ENCODE assay signal across 19 cellular contexts in genomic region chr1:207020016-207020708, GRCh38. TPM values are rescaled to one million over a fixed set of nuclear protein-coding genes. Genes with fewer than 3 reads are reported as not detected.
DNase-seq lines count a peak whose midpoint lies in the region; ATAC-seq and TF ChIP-seq lines count a peak whose summit lies in the region.
"Had no signal": no experiment of that assay in that cellular context is flagged by ENCODE, and none has a peak within 500 bp of the region (broad histone marks: within the 10 kb centered on the region; RNA-seq: fewer than 3 reads in every experiment).

No MANE protein-coding gene starts in this region.

- BruUV-seq in MCF 10A (replicated peaks; lab: Mats Ljungman, UMichigan) = TSS peak; percentile 73

- H3K27ac ChIP-seq in brain microvascular endothelial cell = no peak overlapping the region
- H3K27ac ChIP-seq: pancreas had no signal

- in situ Hi-C loops in brain microvascular endothelial cell (cut with HindIII; ENCODE audit: low pct_ligation_motif_present, low sequenced_read_pairs) = no loop called here

- H3K36me3 ChIP-seq in brain microvascular endothelial cell (replicated peaks) = no peaks in the 10 kb centered on the region

- no peak for TF ChIP-seq CTCF in MCF 10A (IDR thresholded peaks at IDR 0.05; ENCODE audit: unreplicated experiment)
- TF ChIP-seq CTCF in type B pancreatic cell (conservative IDR thresholded peaks at IDR 0.05) = no peak
- no peak for TF ChIP-seq CTCF in brain microvascular endothelial cell (IDR thresholded peaks at IDR 0.05; ENCODE audit: low read depth, low read length, missing control alignments)

- intact Hi-C loops in MCF 10A (cut with micrococcal nuclease) (no loop called here), left colon (cut with DNase I, micrococcal nuclease) (no loop called here), left cardiac atrium (cut with DNase I) (no loop called here)
- intact Hi-C loops in activated T-helper 1 cell treated with anti-CD3 and anti-CD28 coated beads, Interleukin-12 subunit alpha, Interleukin-12 subunit beta, Interleukin-2, Interleukin-4 antibody, amounts not matched to agents 30 ng/mL and 10 ng/mL and 1 ng/mL, durations not matched to agents 14 hours and 24 hours and 36 hours (cut with micrococcal nuclease) = no loop called here

- peak overlapping the region; percentile 60 for H3K27ac Mint-ChIP-seq in MCF 10A (ENCODE audit: low read depth, unreplicated experiment)
- peak overlapping the region; percentile 100 for H3K27ac Mint-ChIP-seq in type B pancreatic cell
- no peak overlapping the region for H3K27ac Mint-ChIP-seq in activated T-helper 1 cell treated with anti-CD3 and anti-CD28 coated beads, Interleukin-12 subunit alpha, Interleukin-12 subunit beta, Interleukin-2, Interleukin-4 antibody, amounts not matched to agents 30 ng/mL and 10 ng/mL and 1 ng/mL, durations not matched to agents 14 hours and 24 hours and 36 hours
- H3K27ac Mint-ChIP-seq: activated CD4-positive, alpha-beta T cell treated with anti-CD3 and anti-CD28 coated beads, Interleukin-2, amount 10 ng/mL, durations not matched to agents 7 days and 5 days; naive thymus-derived CD8-positive, alpha-beta T cell; stimulated activated naive CD8-positive, alpha-beta T cell treated with anti-CD3 and anti-CD28 coated beads, Interleukin-15, amount 100 ng/mL, for 72 hours had no signal

- POLR2A ChIA-PET in MCF 10A (lab: Yijun Ruan, JAX) = interaction anchor here (0.6 to 27.1 kb wide), 18 partner anchors 17 to 385 kb away, joined by 3 to 2100 read pairs (median 3); partner anchors contain the start of genes C1orf116, CD55, DYRK3 and PFKFB2

- DNase-seq in MCF 10A (ENCODE audit: unreplicated experiment) (peak; percentile 81), left colon (peak; percentile 54 to 77), type B pancreatic cell (ENCODE audit: extremely low spot score, unreplicated experiment) (no peak), brain microvascular endothelial cell (no peak), islet precursor cell (no peak), left cardiac atrium (no peak)
- no peak for DNase-seq in activated T-helper 1 cell treated with anti-CD3 and anti-CD28 coated beads, Interleukin-12 subunit alpha, Interleukin-12 subunit beta, Interleukin-2, Interleukin-4 antibody, amounts not matched to agents 30 ng/mL and 10 ng/mL and 1 ng/mL, durations not matched to agents 14 hours and 24 hours and 36 hours (ENCODE audit: low spot score)
- DNase-seq: activated CD4-positive, alpha-beta T cell treated with anti-CD3 and anti-CD28 coated beads, Interleukin-2, amount 10 ng/mL, durations not matched to agents 7 days and 5 days; activated CD8-positive, alpha-beta memory T cell treated with anti-CD3 and anti-CD28 coated beads, Interleukin-2, amount 50 U/mL, for 48 hours; activated naive CD4-positive, alpha-beta T cell treated with Interleukin-2 at 50 U/mL for 16 hours; aorta; naive thymus-derived CD8-positive, alpha-beta T cell; NCI-H1436; pancreas; stimulated activated naive CD8-positive, alpha-beta T cell treated with anti-CD3 and anti-CD28 coated beads, Interleukin-15, amount 100 ng/mL, for 72 hours; SW 1271 had no signal

- H3K9me3 Mint-ChIP-seq in MCF 10A (ENCODE audit: unreplicated experiment) (no peaks in the 10 kb centered on the region), type B pancreatic cell (no peaks in the 10 kb centered on the region)
- H3K9me3 Mint-ChIP-seq in activated T-helper 1 cell treated with anti-CD3 and anti-CD28 coated beads, Interleukin-12 subunit alpha, Interleukin-12 subunit beta, Interleukin-2, Interleukin-4 antibody, amounts not matched to agents 30 ng/mL and 10 ng/mL and 1 ng/mL, durations not matched to agents 14 hours and 24 hours and 36 hours = no peaks in the 10 kb centered on the region
- H3K9me3 Mint-ChIP-seq: activated CD4-positive, alpha-beta T cell treated with anti-CD3 and anti-CD28 coated beads, Interleukin-2, amount 10 ng/mL, durations not matched to agents 7 days and 5 days; naive thymus-derived CD8-positive, alpha-beta T cell; stimulated activated naive CD8-positive, alpha-beta T cell treated with anti-CD3 and anti-CD28 coated beads, Interleukin-15, amount 100 ng/mL, for 72 hours had no signal

- H3K4me3 ChIP-seq in brain microvascular endothelial cell (ENCODE audit: low read depth, low read length) = no peak overlapping the region
- H3K4me3 ChIP-seq: pancreas had no signal

- CTCF ChIA-PET in MCF 10A (lab: Yijun Ruan, JAX) = interaction anchor here (0.6 to 17.4 kb wide), 11 partner anchors 12 to 224 kb away, joined by 3 to 280 read pairs (median 6); partner anchors contain the start of genes C1orf116, PFKFB2 and YOD1

- no peaks in the 10 kb centered on the region for H3K27me3 ChIP-seq in brain microvascular endothelial cell (replicated peaks)
- H3K27me3 ChIP-seq: pancreas had no signal

- peak; percentile 15; the same call in 1 of the 2 replicates for TF ChIP-seq EP300 in Ishikawa (IDR thresholded peaks at IDR 0.05; ENCODE audit: borderline replicate concordance)

- H3K36me3 Mint-ChIP-seq in MCF 10A (ENCODE audit: insufficient read depth, unreplicated experiment) (peaks cover 25% of the 10 kb centered on the region), type B pancreatic cell (peaks cover 9% of the 10 kb centered on the region)
- no peaks in the 10 kb centered on the region for H3K36me3 Mint-ChIP-seq in activated T-helper 1 cell treated with anti-CD3 and anti-CD28 coated beads, Interleukin-12 subunit alpha, Interleukin-12 subunit beta, Interleukin-2, Interleukin-4 antibody, amounts not matched to agents 30 ng/mL and 10 ng/mL and 1 ng/mL, durations not matched to agents 14 hours and 24 hours and 36 hours (ENCODE audit: low read depth)
- H3K36me3 Mint-ChIP-seq: naive thymus-derived CD8-positive, alpha-beta T cell had no signal

- H3K27me3 Mint-ChIP-seq in MCF 10A (ENCODE audit: insufficient read depth, unreplicated experiment) (no peaks in the 10 kb centered on the region), type B pancreatic cell (peaks cover 6% of the 10 kb centered on the region)
- H3K27me3 Mint-ChIP-seq in activated T-helper 1 cell treated with anti-CD3 and anti-CD28 coated beads, Interleukin-12 subunit alpha, Interleukin-12 subunit beta, Interleukin-2, Interleukin-4 antibody, amounts not matched to agents 30 ng/mL and 10 ng/mL and 1 ng/mL, durations not matched to agents 14 hours and 24 hours and 36 hours (ENCODE audit: insufficient read depth) = peaks cover 11% of the 10 kb centered on the region

- H3K4me3 Mint-ChIP-seq in MCF 10A (ENCODE audit: unreplicated experiment) (peak overlapping the region; percentile 5), type B pancreatic cell (peak overlapping the region; percentile 74)
- no peak overlapping the region for H3K4me3 Mint-ChIP-seq in activated T-helper 1 cell treated with anti-CD3 and anti-CD28 coated beads, Interleukin-12 subunit alpha, Interleukin-12 subunit beta, Interleukin-2, Interleukin-4 antibody, amounts not matched to agents 30 ng/mL and 10 ng/mL and 1 ng/mL, durations not matched to agents 14 hours and 24 hours and 36 hours
- H3K4me3 Mint-ChIP-seq: activated CD4-positive, alpha-beta T cell treated with anti-CD3 and anti-CD28 coated beads, Interleukin-2, amount 10 ng/mL, durations not matched to agents 7 days and 5 days; naive thymus-derived CD8-positive, alpha-beta T cell; stimulated activated naive CD8-positive, alpha-beta T cell treated with anti-CD3 and anti-CD28 coated beads, Interleukin-15, amount 100 ng/mL, for 72 hours had no signal

- TF ChIP-seq RAD21 in Ishikawa (IDR thresholded peaks at IDR 0.05; ENCODE audit: low read depth) = no peak

- ATAC-seq in left colon (peak; percentile 80), left cardiac atrium (no peak)
- ATAC-seq: naive thymus-derived CD8-positive, alpha-beta T cell had no signal

- H3K4me1 Mint-ChIP-seq in MCF 10A (ENCODE audit: insufficient read depth, unreplicated experiment) = peaks cover 57% of the 10 kb centered on the region
- peaks cover 24% of the 10 kb centered on the region for H3K4me1 Mint-ChIP-seq in type B pancreatic cell (ENCODE audit: unreplicated experiment)
- H3K4me1 Mint-ChIP-seq in activated T-helper 1 cell treated with anti-CD3 and anti-CD28 coated beads, Interleukin-12 subunit alpha, Interleukin-12 subunit beta, Interleukin-2, Interleukin-4 antibody, amounts not matched to agents 30 ng/mL and 10 ng/mL and 1 ng/mL, durations not matched to agents 14 hours and 24 hours and 36 hours (ENCODE audit: low read depth) = no peaks in the 10 kb centered on the region

TF ChIP-seq in Ishikawa, 13 proteins besides CTCF, POLR2A, EP300 and RAD21 (continues in another document):
- TF ChIP-seq EGR1 (IDR thresholded peaks at IDR 0.05) (no peak), MAX (IDR thresholded peaks at IDR 0.05) (no peak)

RNA-seq across cellular contexts. Expression of gene C1orf116, which starts 12.4 kb away (rescaled TPM):
- 35.4 and 35.5 TPM in 2 replicates for total RNA-seq in MCF 10A (2022)
- total RNA-seq in left colon = 10 to 100 TPM; 17.2 to 31.6 TPM
- 50.4 and 108 TPM in 2 replicates for total RNA-seq in type B pancreatic cell (ENCODE audit: low replicate concordance)
- not detected in 2 replicates for total RNA-seq in activated T-helper 1 cell treated with anti-CD3 and anti-CD28 coated beads, Interleukin-12 subunit alpha, Interleukin-12 subunit beta, Interleukin-2, Interleukin-4 antibody, amounts not matched to agents 30 ng/mL and 10 ng/mL and 1 ng/mL, durations not matched to agents 14 hours and 24 hours and 36 hours
- total RNA-seq in left cardiac atrium = under 1 TPM; 0.06 to 0.10 TPM
- total RNA-seq: activated CD4-positive, alpha-beta T cell treated with anti-CD3 and anti-CD28 coated beads, Interleukin-2, amount 10 ng/mL, durations not matched to agents 7 days and 5 days; lung microvascular endothelial cell had no signal

RNA-seq across cellular contexts. Expression of gene YOD1, which starts 30.8 kb away (rescaled TPM):
- total RNA-seq in MCF 10A (2022) (19.2 and 24.2 TPM in 2 replicates), left colon (1 to 10 TPM; 6.6 to 7.2 TPM), type B pancreatic cell (ENCODE audit: low replicate concordance) (12.3 and 15.0 TPM in 2 replicates), left cardiac atrium (1 to 10 TPM; 3.4 to 5.9 TPM)
- total RNA-seq in activated T-helper 1 cell treated with anti-CD3 and anti-CD28 coated beads, Interleukin-12 subunit alpha, Interleukin-12 subunit beta, Interleukin-2, Interleukin-4 antibody, amounts not matched to agents 30 ng/mL and 10 ng/mL and 1 ng/mL, durations not matched to agents 14 hours and 24 hours and 36 hours = 8.4 and 8.7 TPM in 2 replicates

RNA-seq across cellular contexts. Expression of gene PFKFB2, which starts 32.9 kb away (rescaled TPM):
- 21.1 and 22.0 TPM in 2 replicates for total RNA-seq in MCF 10A (2022)
- 100 to 1,000 TPM; 104 to 117 TPM for total RNA-seq in left colon
- total RNA-seq in type B pancreatic cell (ENCODE audit: low replicate concordance) = 18.7 and 31.4 TPM in 2 replicates
- 2.9 and 4.4 TPM in 2 replicates for total RNA-seq in activated T-helper 1 cell treated with anti-CD3 and anti-CD28 coated beads, Interleukin-12 subunit alpha, Interleukin-12 subunit beta, Interleukin-2, Interleukin-4 antibody, amounts not matched to agents 30 ng/mL and 10 ng/mL and 1 ng/mL, durations not matched to agents 14 hours and 24 hours and 36 hours
- total RNA-seq in left cardiac atrium = 10 to 100 TPM; 28.2 to 42.8 TPM

RNA-seq across cellular contexts. Expression of gene FCAMR, which starts 49.9 kb away (rescaled TPM):
- not detected in 2 replicates for total RNA-seq in MCF 10A (2022)
- total RNA-seq in left colon = 1 to 10 TPM in 1 of 2 donors, under 1 TPM in 1; 0.53 to 1.0 TPM
- total RNA-seq in type B pancreatic cell (ENCODE audit: low replicate concordance) = not detected in 2 replicates
- not detected in 2 replicates for total RNA-seq in activated T-helper 1 cell treated with anti-CD3 and anti-CD28 coated beads, Interleukin-12 subunit alpha, Interleukin-12 subunit beta, Interleukin-2, Interleukin-4 antibody, amounts not matched to agents 30 ng/mL and 10 ng/mL and 1 ng/mL, durations not matched to agents 14 hours and 24 hours and 36 hours
- total RNA-seq in left cardiac atrium = not detected
- total RNA-seq: activated CD4-positive, alpha-beta T cell treated with anti-CD3 and anti-CD28 coated beads, Interleukin-2, amount 10 ng/mL, durations not matched to agents 7 days and 5 days; aorta; endothelial cell of umbilical vein; lung microvascular endothelial cell; naive thymus-derived CD8-positive, alpha-beta T cell; pancreas had no signal

Comparison
In these comparisons a context has a peak if more than half of its experiments do, and no peak if none do; other contexts are left out.
1. DNase-seq: peak in MCF 10A (single experiment) and left colon (2 of 2); none in type B pancreatic cell (single experiment), brain microvascular endothelial cell (single experiment), islet precursor cell (single experiment), activated T-helper 1 cell treated with anti-CD3 and anti-CD28 coated beads, Interleukin-12 subunit alpha, Interleukin-12 subunit beta, Interleukin-2, Interleukin-4 antibody, amounts not matched to agents 30 ng/mL and 10 ng/mL and 1 ng/mL, durations not matched to agents 14 hours and 24 hours and 36 hours (single experiment) and left cardiac atrium (single experiment).
2. RNA of gene C1orf116, which starts 12.4 kb away (total RNA-seq): 50.4 to 108 TPM in type B pancreatic cell, 35.4 to 35.5 TPM in MCF 10A and 17.2 to 31.6 TPM in left colon; 0.06 to 0.10 TPM in left cardiac atrium and not detected in activated T-helper 1 cell treated with anti-CD3 and anti-CD28 coated beads, Interleukin-12 subunit alpha, Interleukin-12 subunit beta, Interleukin-2, Interleukin-4 antibody, amounts not matched to agents 30 ng/mL and 10 ng/mL and 1 ng/mL, durations not matched to agents 14 hours and 24 hours and 36 hours; every median in the first group is over 10 times any median in the second.